In genomic region chr20:46708172-46708860, GRCh38 we compare ENCODE assay signal across 1 cellular context.
TF ChIP-seq lines count a peak whose summit lies in the region.

No MANE protein-coding gene starts in this region.

TF ChIP-seq in K562, 482 proteins besides CTCF, POLR2A, EP300 and RAD21:
- TF ChIP-seq KLF1 (tag; IDR thresholded peaks at IDR 0.05) (no peak), CTBP1 (IDR thresholded peaks at IDR 0.05; ENCODE audit: borderline replicate concordance) (no peak), HDGF (IDR thresholded peaks at IDR 0.05) (no peak), L3MBTL2 (IDR thresholded peaks at IDR 0.05) (peak; percentile 14; the same call in 1 of the 2 replicates), CREM (IDR thresholded peaks at IDR 0.05; ENCODE audit: low read depth) (0 out of 2 replicates have a peak, but pooled peaks have one; percentile 14), ZNF274 (IDR thresholded peaks at IDR 0.05; ENCODE audit: borderline replicate concordance, low read depth, low read length) (no peak), TCF3 (CRISPR knock-in tag; IDR thresholded peaks at IDR 0.05) (no peak), NCOA1 (IDR thresholded peaks at IDR 0.05; ENCODE audit: low read depth) (no peak), RAD51 (IDR thresholded peaks at IDR 0.05; ENCODE audit: borderline replicate concordance, low read depth) (no peak)
- TF ChIP-seq, protein P1, sequence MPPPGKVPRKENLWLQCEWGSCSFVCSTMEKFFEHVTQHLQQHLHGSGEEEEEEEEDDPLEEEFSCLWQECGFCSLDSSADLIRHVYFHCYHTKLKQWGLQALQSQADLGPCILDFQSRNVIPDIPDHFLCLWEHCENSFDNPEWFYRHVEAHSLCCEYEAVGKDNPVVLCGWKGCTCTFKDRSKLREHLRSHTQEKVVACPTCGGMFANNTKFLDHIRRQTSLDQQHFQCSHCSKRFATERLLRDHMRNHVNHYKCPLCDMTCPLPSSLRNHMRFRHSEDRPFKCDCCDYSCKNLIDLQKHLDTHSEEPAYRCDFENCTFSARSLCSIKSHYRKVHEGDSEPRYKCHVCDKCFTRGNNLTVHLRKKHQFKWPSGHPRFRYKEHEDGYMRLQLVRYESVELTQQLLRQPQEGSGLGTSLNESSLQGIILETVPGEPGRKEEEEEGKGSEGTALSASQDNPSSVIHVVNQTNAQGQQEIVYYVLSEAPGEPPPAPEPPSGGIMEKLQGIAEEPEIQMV (tag; conservative IDR thresholded peaks at IDR 0.05; ENCODE audit: low read depth), result no peak
TF ChIP-seq in K562: peak in this region for 2.
